Comparison of ENCODE assay signal across 23 cellular contexts in the genomic region with DNA sequence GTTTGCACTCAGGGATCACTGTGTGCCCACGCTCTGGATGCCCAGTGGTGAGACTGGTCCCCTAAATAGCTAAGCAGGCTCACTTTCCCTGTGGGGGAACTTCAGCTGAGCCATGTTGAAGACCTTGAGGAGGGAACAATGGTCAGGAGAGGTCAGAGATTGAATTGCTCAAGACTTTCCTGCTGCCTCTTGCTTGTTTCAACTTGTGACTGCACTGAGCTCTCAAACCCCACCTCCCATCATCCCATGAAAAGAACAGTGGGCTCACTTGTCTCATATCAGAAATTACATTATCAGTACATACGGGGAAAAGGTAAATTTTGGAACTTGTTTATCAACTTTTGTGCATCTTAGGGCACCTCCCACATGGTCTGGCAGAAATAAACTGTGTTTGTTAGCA. TPM values are rescaled to one million over a fixed set of nuclear protein-coding genes. Genes with fewer than 3 reads are reported as not detected.
DNase-seq lines count a peak whose midpoint lies in the region; ATAC-seq, FAIRE-seq and TF ChIP-seq lines count a peak whose summit lies in the region.
"Had no signal": no experiment of that assay in that cellular context is flagged by ENCODE, and none has a peak within 500 bp of the region (broad histone marks: within the 10 kb centered on the region; RNA-seq: fewer than 3 reads in every experiment).

No MANE protein-coding gene starts in this region.

- H3K4me1 ChIP-seq in H1 (replicated peaks in 1 of 4; ENCODE audit: control insufficient read depth in 3 of 4, insufficient read depth in 4 of 4, low read length in 3 of 4): peaks cover 9 to 17% (median 13%) of the 10 kb centered on the region in 4 experiments; a peak in 6 of 7 replicates
- peaks cover 79% of the 10 kb centered on the region for H3K4me1 ChIP-seq in HepG2 (ENCODE audit: insufficient read depth, low read length)
- no peaks in the 10 kb centered on the region for H3K4me1 ChIP-seq in upper lobe of right lung
- no peaks in the 10 kb centered on the region for H3K4me1 ChIP-seq in esophagus muscularis mucosa
- no peaks in the 10 kb centered on the region for H3K4me1 ChIP-seq in naive thymus-derived CD4-positive, alpha-beta T cell (ENCODE audit: control insufficient read depth in 2 of 2, insufficient read depth in 2 of 2, low read length in 2 of 2)

- H3K4me3 ChIP-seq in bronchial epithelial cell (ENCODE audit: low read depth, low read length) (no peak overlapping the region), H1 (ENCODE audit: extremely low read depth in 1 of 4, insufficient read depth in 2 of 4, low read depth in 3 of 4, low read length in 4 of 4) (no peak overlapping the region), HepG2 (replicated peaks in 1 of 3; ENCODE audit: insufficient read depth in 1 of 3, low read depth in 2 of 3, low read length in 3 of 3) (no peak overlapping the region), upper lobe of right lung (no peak overlapping the region), esophagus muscularis mucosa (no peak overlapping the region)
- H3K4me3 ChIP-seq in naive thymus-derived CD4-positive, alpha-beta T cell (ENCODE audit: low read length): no peak overlapping the region

- no peak overlapping the region for H2BK15ac ChIP-seq in H1 (ENCODE audit: low read length)

- H3K27me3 ChIP-seq in bronchial epithelial cell (ENCODE audit: control insufficient read depth, insufficient read depth, low read length) (no peaks in the 10 kb centered on the region), H1 (replicated peaks in 1 of 4; ENCODE audit: control insufficient read depth in 3 of 4, extremely low read depth in 1 of 4, insufficient read depth in 3 of 4, low read length in 3 of 4) (no peaks in the 10 kb centered on the region), HepG2 (ENCODE audit: control insufficient read depth in 1 of 2, insufficient read depth in 2 of 2, low read length in 2 of 2) (no peaks in the 10 kb centered on the region), upper lobe of right lung (no peaks in the 10 kb centered on the region), esophagus muscularis mucosa (no peaks in the 10 kb centered on the region)
- H3K27me3 ChIP-seq in naive thymus-derived CD4-positive, alpha-beta T cell (ENCODE audit: control insufficient read depth in 2 of 2, insufficient read depth in 2 of 2, low read length in 2 of 2): no peaks in the 10 kb centered on the region

- no peak overlapping the region for H3K18ac ChIP-seq in H1 (ENCODE audit: extremely low read depth, low read length)

- in situ Hi-C loops in HepG2 (cut with HindIII; ENCODE audit: extremely low pct_ligation_motif_present, low pct_unique_long_range_greater_than_20kb): no loop called here

- TF ChIP-seq RAD21 in H1 (IDR thresholded peaks at IDR 0.05 in 1 of 2, conservative IDR thresholded peaks at IDR 0.05 in 1 of 2; ENCODE audit: low read depth in 2 of 2, low read length in 2 of 2) (no peak), HepG2 (CRISPR knock-in tag; IDR thresholded peaks at IDR 0.05) (no peak)

- H3K4me2 ChIP-seq in H1 (ENCODE audit: insufficient read depth in 1 of 2, low read depth in 2 of 2, low read length in 2 of 2): no peak overlapping the region
- H3K4me2 ChIP-seq in HepG2 (ENCODE audit: low read depth, low read length): no peak overlapping the region; the same call in 1 of the 2 replicates

- no peak overlapping the region for H4K8ac ChIP-seq in H1 (ENCODE audit: extremely low read depth, insufficient read depth, low read length)

- peaks cover 5 to 17% (median 10%) of the 10 kb centered on the region in 5 donors for H3K27me3 Mint-ChIP-seq in naive thymus-derived CD4-positive, alpha-beta T cell

- H2BK5ac ChIP-seq in H1 (ENCODE audit: low read depth, low read length): no peak overlapping the region

- peaks cover 0 to 13% (median 3%) of the 10 kb centered on the region in 11 donors for H3K9me3 Mint-ChIP-seq in naive thymus-derived CD4-positive, alpha-beta T cell

- H3K36me3 ChIP-seq in bronchial epithelial cell (ENCODE audit: control insufficient read depth, insufficient read depth, low read length): no peaks in the 10 kb centered on the region
- H3K36me3 ChIP-seq in H1 (ENCODE audit: control insufficient read depth in 2 of 4, insufficient read depth in 4 of 4, low read length in 3 of 4): peaks cover 0 to 9% (median 2%) of the 10 kb centered on the region in 4 experiments; a peak in 2 of 8 replicates
- H3K36me3 ChIP-seq in HepG2 (replicated peaks in 1 of 2; ENCODE audit: control insufficient read depth in 1 of 2, insufficient read depth in 2 of 2, low read length in 2 of 2): no peaks in the 10 kb centered on the region
- no peaks in the 10 kb centered on the region for H3K36me3 ChIP-seq in upper lobe of right lung
- H3K36me3 ChIP-seq in esophagus muscularis mucosa: no peaks in the 10 kb centered on the region
- H3K36me3 ChIP-seq in naive thymus-derived CD4-positive, alpha-beta T cell (ENCODE audit: control insufficient read depth in 2 of 3, insufficient read depth in 3 of 3, low read length in 3 of 3): no peaks in the 10 kb centered on the region

- H3K79me1 ChIP-seq in H1 (ENCODE audit: low read depth, low read length): no peaks in the 10 kb centered on the region

- H3K4me1 Mint-ChIP-seq in naive thymus-derived CD4-positive, alpha-beta T cell: no peaks in the 10 kb centered on the region
- H3K4me1 Mint-ChIP-seq: CD4-positive, alpha-beta memory T cell had no signal

- POLR2A ChIA-PET in H1 (lab: Charles Lee; ENCODE audit: partially characterized antibody) (no interaction called here), HepG2 (lab: Yijun Ruan, JAX) (interaction anchor here (0.8 to 3.5 kb wide), 8 partner anchors 9 to 111 kb away, joined by 3 to 49 read pairs (median 6); partner anchors contain the start of gene SERPINA1)
- POLR2A ChIA-PET in naive thymus-derived CD4-positive, alpha-beta T cell (lab: Charles Lee): no interaction called here

- H3K4ac ChIP-seq in H1 (replicated peaks; ENCODE audit: insufficient read length, low read depth, low read length): peak overlapping the region; percentile 88

- no peak overlapping the region for H2AK5ac ChIP-seq in H1 (ENCODE audit: low read depth, low read length)

- FAIRE-seq in bronchial epithelial cell (lab: Jason Lieb, UNC) (no peak), H1 (lab: Jason Lieb, UNC) (no peak), HepG2 (lab: Jason Lieb, UNC) (peak; percentile 61)
- FAIRE-seq: GM12891, GM18507 had no signal

- H3K27ac ChIP-seq in H1 (ENCODE audit: low read depth, low read length) (no peak overlapping the region), HepG2 (ENCODE audit: extremely low read length, insufficient read depth, low read length) (no peak overlapping the region), upper lobe of right lung (no peak overlapping the region), esophagus muscularis mucosa (replicated peaks in 1 of 4) (no peak overlapping the region)
- no peak overlapping the region for H3K27ac ChIP-seq in naive thymus-derived CD4-positive, alpha-beta T cell (ENCODE audit: low read depth, low read length)

- H2BK12ac ChIP-seq in H1 (ENCODE audit: low read depth, low read length): no peak overlapping the region

- H3K23me2 ChIP-seq in H1 (ENCODE audit: low read depth, low read length): no peaks in the 10 kb centered on the region

- H3K36me3 Mint-ChIP-seq in naive thymus-derived CD4-positive, alpha-beta T cell: no peaks in the 10 kb centered on the region

- no peak overlapping the region for H3K9ac ChIP-seq in H1 (replicated peaks in 1 of 4; ENCODE audit: extremely low read depth in 1 of 4, low read depth in 3 of 4, low read length in 3 of 4)
- H3K9ac ChIP-seq in HepG2 (ENCODE audit: insufficient read depth, low read depth, low read length): no peak overlapping the region

- no peak overlapping the region for H2AFZ ChIP-seq in H1 (ENCODE audit: low read length)
- H2AFZ ChIP-seq in HepG2 (ENCODE audit: low read length): no peak overlapping the region

- no peak overlapping the region for H3K14ac ChIP-seq in H1 (ENCODE audit: insufficient read length)

- TF ChIP-seq POLR2A in H1 (IDR thresholded peaks at IDR 0.05; ENCODE audit: control extremely low read depth in 1 of 2, low read depth in 2 of 2, low read length in 2 of 2) (no peak), HepG2 (IDR thresholded peaks at IDR 0.05; ENCODE audit: insufficient read depth in 1 of 2, low read depth in 2 of 2, low read length in 2 of 2) (no peak), esophagus muscularis mucosa (IDR thresholded peaks at IDR 0.05; ENCODE audit: low read depth) (no peak)

- no peak overlapping the region for H3K27ac Mint-ChIP-seq in naive thymus-derived CD4-positive, alpha-beta T cell
- H3K27ac Mint-ChIP-seq: CD4-positive, alpha-beta memory T cell had no signal

- H2BK20ac ChIP-seq in H1 (ENCODE audit: low read length): no peak overlapping the region

- H3K4me3 Mint-ChIP-seq in naive thymus-derived CD4-positive, alpha-beta T cell: no peak overlapping the region
- H3K4me3 Mint-ChIP-seq: CD4-positive, alpha-beta memory T cell had no signal

- H3K79me2 ChIP-seq in H1 (ENCODE audit: control insufficient read depth in 1 of 2, insufficient read depth in 2 of 2, low read length in 2 of 2): no peaks in the 10 kb centered on the region
- no peaks in the 10 kb centered on the region for H3K79me2 ChIP-seq in HepG2 (ENCODE audit: insufficient read depth, low read length)

- no peak overlapping the region for H2BK120ac ChIP-seq in H1 (replicated peaks; ENCODE audit: low read depth, low read length)

- no peak overlapping the region for H4K5ac ChIP-seq in H1 (ENCODE audit: insufficient read length, low read depth, low read length)

- CTCF ChIA-PET in H1 (lab: Charles Lee; ENCODE audit: partially characterized antibody) (interaction anchor here (1.7 kb wide), 1 partner anchor 10 kb away, joined by 3 read pairs; no protein-coding TSS in a partner anchor), HepG2 (lab: Yijun Ruan, JAX; ENCODE audit: low intra/inter-chr PET ratio, low total read pairs) (no interaction called here)
- CTCF ChIA-PET in naive thymus-derived CD4-positive, alpha-beta T cell (lab: Charles Lee): no interaction called here

- BruUV-seq in HepG2 (replicated peaks; lab: Mats Ljungman, UMichigan): no TSS peak

- WGBS in H1 (ENCODE audit: extremely low coverage in 1 of 2, insufficient coverage in 1 of 2, insufficient read length in 1 of 2, insufficient replicate concordance in 2 of 2, low coverage in 1 of 2, low lambda C conversion rate in 2 of 2, missing lambda C conversion rate in 1 of 2), 2 experiments: 92% methylated on average over 2 of the region's 2 CpGs; no CpG with 5 or more reads in 1 of the 2 experiments
- 45% methylated on average over 2 of the region's 2 CpGs for WGBS in HepG2 (ENCODE audit: low lambda C conversion rate)
- WGBS in esophagus muscularis mucosa: 69% methylated on average over 2 of the region's 2 CpGs

- H3K9me3 ChIP-seq in H1 (ENCODE audit: insufficient read depth in 2 of 2, low read depth in 1 of 2, low read length in 1 of 2): peaks cover 9% of the 10 kb centered on the region in 2 experiments; a peak in 3 of 4 replicates
- no peaks in the 10 kb centered on the region for H3K9me3 ChIP-seq in HepG2 (ENCODE audit: low read length)
- peaks cover 6% of the 10 kb centered on the region for H3K9me3 ChIP-seq in upper lobe of right lung
- peaks cover 0 to 20% (median 3%) of the 10 kb centered on the region in 4 donors for H3K9me3 ChIP-seq in esophagus muscularis mucosa
- H3K9me3 ChIP-seq in naive thymus-derived CD4-positive, alpha-beta T cell (ENCODE audit: control insufficient read depth in 2 of 3, low read length in 3 of 3): peaks cover 0 to 6% (median 0%) of the 10 kb centered on the region in 3 experiments

- TF ChIP-seq EP300 in H1 (IDR thresholded peaks at IDR 0.05; ENCODE audit: borderline replicate concordance in 1 of 2, low read depth in 2 of 2, low read length in 2 of 2): no peak
- TF ChIP-seq EP300 in HepG2 (IDR thresholded peaks at IDR 0.05; ENCODE audit: low read depth in 2 of 2, low read length in 2 of 2): peak in 1 of 2 experiments; percentile 62; a peak in 1 of 4 replicates
- no peak for TF ChIP-seq EP300 in HepG2 (CRISPR knock-in tag; IDR thresholded peaks at IDR 0.05; ENCODE audit: borderline replicate concordance)
- TF ChIP-seq EP300 in esophagus muscularis mucosa (IDR thresholded peaks at IDR 0.05): no peak

- peak; percentile 29 for DNase-seq in bronchial epithelial cell (ENCODE audit: low read depth)
- no peak for DNase-seq in H1 (ENCODE audit: low read depth in 1 of 2, low spot score in 2 of 2)
- DNase-seq in HepG2 (ENCODE audit: low spot score): peak; percentile 70
- no peak for DNase-seq in upper lobe of right lung
- no peak for DNase-seq in esophagus muscularis mucosa (ENCODE audit: extremely low spot score)
- DNase-seq in naive thymus-derived CD4-positive, alpha-beta T cell: no peak
- DNase-seq: C1 segment of cervical spinal cord; Calu3; CD4-positive, alpha-beta memory T cell; COR-L47; DMS53; DMS79 treated with DMSO at 0.1 percent for 48 hours; GF-D8; GOT3; H7; HCEC 1CT had no signal

- TF ChIP-seq CTCF in bronchial epithelial cell (IDR thresholded peaks at IDR 0.05; ENCODE audit: insufficient read depth, low read length, severe bottlenecking): no peak
- no peak for TF ChIP-seq CTCF in H1 (IDR thresholded peaks at IDR 0.05; ENCODE audit: control extremely low read depth in 1 of 3, insufficient read depth in 1 of 3, low read depth in 1 of 3, low read length in 3 of 3)
- no peak for TF ChIP-seq CTCF in HepG2 (CRISPR knock-in tag; IDR thresholded peaks at IDR 0.05)
- TF ChIP-seq CTCF in upper lobe of right lung (IDR thresholded peaks at IDR 0.05): no peak
- TF ChIP-seq CTCF in esophagus muscularis mucosa (IDR thresholded peaks at IDR 0.05): no peak

- ATAC-seq in HepG2: peak; percentile 28; the same call in 2 of the 3 replicates
- ATAC-seq in upper lobe of right lung: peak; percentile 34
- no peak for ATAC-seq in naive thymus-derived CD4-positive, alpha-beta T cell

- intact Hi-C loops in HepG2 (cut with micrococcal nuclease; ENCODE audit: unreplicated experiment): no loop called here
- intact Hi-C loops in upper lobe of right lung (cut with DNase I): no loop called here
- intact Hi-C loops in esophagus muscularis mucosa (cut with DNase I): no loop called here
- intact Hi-C loops in naive thymus-derived CD4-positive, alpha-beta T cell (cut with micrococcal nuclease): no loop called here

- H4K20me1 ChIP-seq in H1 (replicated peaks in 1 of 2; ENCODE audit: control insufficient read depth in 1 of 2, insufficient read depth in 2 of 2, low read length in 2 of 2) (no peaks in the 10 kb centered on the region), HepG2 (ENCODE audit: insufficient read depth, low read length) (no peaks in the 10 kb centered on the region)

- H3K23ac ChIP-seq in H1 (ENCODE audit: insufficient read length): no peak overlapping the region

- no peak overlapping the region for H4K91ac ChIP-seq in H1 (replicated peaks; ENCODE audit: insufficient read length, low read length)

- H3K56ac ChIP-seq in H1 (replicated peaks; ENCODE audit: insufficient read length, low read depth, low read length): no peak overlapping the region

RNA-seq across cellular contexts. Expression of gene SERPINA1, which starts 14.9 kb away (rescaled TPM):
- total RNA-seq in bronchial epithelial cell (0.26 and 0.51 TPM in 2 replicates), HepG2 (2016; rRNA removed; fragmentation: Illumina TruSeq; extraction: Trizol) (2,013 and 3,266 TPM in 2 replicates), upper lobe of right lung (1,017 TPM), esophagus muscularis mucosa (10 to 100 TPM in 1 of 4 donors, 1 to 10 TPM in 3; 1.7 to 20.2 (median 2.2) TPM)
- not detected in 2 replicates for total RNA-seq in H1 (2021; fragmentation: NEBNext Ultra II Directional; extraction: Animal tissue kit (Norgen Biotek cat#: 25700))
- polyA plus RNA-seq in H1 (2011; rRNA removed) (0.06 and 0.08 TPM in 2 replicates), HepG2 (2011; rRNA removed) (11,015 and 14,177 TPM in 2 replicates)
- 0.70 TPM for polyA plus RNA-seq in H1 (2011; cell fraction: cytosol; rRNA removed)
- polyA plus RNA-seq in H1 (2011; cell fraction: nucleus; rRNA removed): not detected
- 0.15 to 0.18 TPM (median 0.16 TPM) in 3 of 4 replicates, not detected in the other for polyA plus RNA-seq in H1 (2012, experiment 1 of 2)
- polyA plus RNA-seq in H1 (2012, experiment 2 of 2): 0.22 TPM
- 0.08 TPM for polyA plus RNA-seq in H1 (2013, experiment 1 of 2)
- 0.11 TPM for polyA plus RNA-seq in H1 (2013, experiment 2 of 2)
- polyA minus RNA-seq in H1 (2011; rRNA and poly(A)+ RNA removed): 0.95 TPM in 1 of 2 replicates, not detected in the other
- polyA minus RNA-seq in H1 (2011; cell fraction: cytosol; rRNA and poly(A)+ RNA removed): not detected
- polyA minus RNA-seq in H1 (2011; cell fraction: nucleus; rRNA and poly(A)+ RNA removed): not detected
- 1,032 and 1,133 TPM in 2 replicates for total RNA-seq in HepG2 (2016; cell fraction: cytosol; rRNA removed; fragmentation: Illumina TruSeq; extraction: Trizol; ENCODE audit: low read depth)
- 1,778 and 3,168 TPM in 2 replicates for total RNA-seq in HepG2 (2016; cell fraction: insoluble cytoplasmic fraction; rRNA removed; fragmentation: Illumina TruSeq; extraction: Trizol)
- 2,429 and 2,540 TPM in 2 replicates for total RNA-seq in HepG2 (2016; cell fraction: membrane; rRNA removed; fragmentation: Illumina TruSeq; extraction: Trizol)
- total RNA-seq in HepG2 (2016; cell fraction: nucleus; rRNA removed; fragmentation: Illumina TruSeq; extraction: Trizol): 3,105 and 3,600 TPM in 2 replicates
- polyA plus RNA-seq in HepG2 (2011; cell fraction: cytosol; rRNA removed): 9,533 and 11,655 TPM in 2 replicates
- polyA plus RNA-seq in HepG2 (2011; cell fraction: nucleus; rRNA removed): 2,313 and 3,208 TPM in 2 replicates
- polyA plus RNA-seq in HepG2 (2012): 7,481 and 10,843 TPM in 2 replicates
- 4,767 and 4,962 TPM in 2 replicates for polyA plus RNA-seq in HepG2 (2016; cell fraction: cytosol; fragmentation: Illumina TruSeq; extraction: Trizol; ENCODE audit: low read depth)
- polyA plus RNA-seq in HepG2 (2016; cell fraction: insoluble cytoplasmic fraction; fragmentation: Illumina TruSeq; extraction: Trizol; ENCODE audit: low read depth): 4,118 and 4,730 TPM in 2 replicates
- polyA plus RNA-seq in HepG2 (2016; cell fraction: membrane; fragmentation: Illumina TruSeq; extraction: Trizol; ENCODE audit: low read depth): 6,083 and 6,679 TPM in 2 replicates
- polyA plus RNA-seq in HepG2 (2016; cell fraction: nucleus; fragmentation: Illumina TruSeq; extraction: Trizol; ENCODE audit: insufficient read depth, low read depth): 8,870 and 9,648 TPM in 2 replicates
- 7.6 and 11,192 TPM in 2 replicates for polyA minus RNA-seq in HepG2 (2011; rRNA and poly(A)+ RNA removed; ENCODE audit: low replicate concordance)
- 3,443 and 4,995 TPM in 2 replicates for polyA minus RNA-seq in HepG2 (2011; cell fraction: cytosol; rRNA and poly(A)+ RNA removed)
- polyA minus RNA-seq in HepG2 (2011; cell fraction: nucleus; rRNA and poly(A)+ RNA removed): 1,177 and 2,207 TPM in 2 replicates
- 100 to 1,000 TPM in 1 of 5 experiments, 10 to 100 TPM in 1, under 1 TPM in 3; 0.44 to 300 (median 0.68) TPM for total RNA-seq in naive thymus-derived CD4-positive, alpha-beta T cell
- under 1 TPM; 0.59 to 0.80 TPM for polyA plus RNA-seq in naive thymus-derived CD4-positive, alpha-beta T cell
- total RNA-seq: A673, G401, H7 had no signal
- polyA plus RNA-seq: CD4-positive, alpha-beta memory T cell had no signal

RNA-seq across cellular contexts. Expression of gene SERPINA2, which starts 36.8 kb away (rescaled TPM):
- total RNA-seq in bronchial epithelial cell (not detected in 2 replicates), HepG2 (2016; rRNA removed; fragmentation: Illumina TruSeq; extraction: Trizol) (0.24 TPM in 1 of 2 replicates, not detected in the other), upper lobe of right lung (not detected), esophagus muscularis mucosa (not detected)
- total RNA-seq in H1 (2021; fragmentation: NEBNext Ultra II Directional; extraction: Animal tissue kit (Norgen Biotek cat#: 25700)): not detected in 2 replicates
- polyA plus RNA-seq in H1 (2011; rRNA removed) (not detected in 2 replicates), HepG2 (2011; rRNA removed) (0.08 TPM in 1 of 2 replicates, not detected in the other)
- not detected for polyA plus RNA-seq in H1 (2011; cell fraction: cytosol; rRNA removed)
- not detected for polyA plus RNA-seq in H1 (2011; cell fraction: nucleus; rRNA removed)
- not detected in 4 replicates for polyA plus RNA-seq in H1 (2012, experiment 1 of 2)
- not detected for polyA plus RNA-seq in H1 (2012, experiment 2 of 2)
- polyA plus RNA-seq in H1 (2013, experiment 1 of 2): not detected
- polyA plus RNA-seq in H1 (2013, experiment 2 of 2): not detected
- polyA minus RNA-seq in H1 (2011; rRNA and poly(A)+ RNA removed): not detected in 2 replicates
- not detected for polyA minus RNA-seq in H1 (2011; cell fraction: cytosol; rRNA and poly(A)+ RNA removed)
- polyA minus RNA-seq in H1 (2011; cell fraction: nucleus; rRNA and poly(A)+ RNA removed): not detected
- not detected in 2 replicates for total RNA-seq in HepG2 (2016; cell fraction: cytosol; rRNA removed; fragmentation: Illumina TruSeq; extraction: Trizol; ENCODE audit: low read depth)
- total RNA-seq in HepG2 (2016; cell fraction: insoluble cytoplasmic fraction; rRNA removed; fragmentation: Illumina TruSeq; extraction: Trizol): 0.21 TPM in 1 of 2 replicates, not detected in the other
- not detected in 2 replicates for total RNA-seq in HepG2 (2016; cell fraction: membrane; rRNA removed; fragmentation: Illumina TruSeq; extraction: Trizol)
- total RNA-seq in HepG2 (2016; cell fraction: nucleus; rRNA removed; fragmentation: Illumina TruSeq; extraction: Trizol): not detected in 2 replicates
- not detected in 2 replicates for polyA plus RNA-seq in HepG2 (2011; cell fraction: cytosol; rRNA removed)
- polyA plus RNA-seq in HepG2 (2011; cell fraction: nucleus; rRNA removed): 0.81 and 0.84 TPM in 2 replicates
- 0.17 TPM in 1 of 2 replicates, not detected in the other for polyA plus RNA-seq in HepG2 (2012)
- not detected in 2 replicates for polyA plus RNA-seq in HepG2 (2016; cell fraction: cytosol; fragmentation: Illumina TruSeq; extraction: Trizol; ENCODE audit: low read depth)
- not detected in 2 replicates for polyA plus RNA-seq in HepG2 (2016; cell fraction: insoluble cytoplasmic fraction; fragmentation: Illumina TruSeq; extraction: Trizol; ENCODE audit: low read depth)
- 0.21 TPM in 1 of 2 replicates, not detected in the other for polyA plus RNA-seq in HepG2 (2016; cell fraction: membrane; fragmentation: Illumina TruSeq; extraction: Trizol; ENCODE audit: low read depth)
- not detected in 2 replicates for polyA plus RNA-seq in HepG2 (2016; cell fraction: nucleus; fragmentation: Illumina TruSeq; extraction: Trizol; ENCODE audit: insufficient read depth, low read depth)
- not detected in 2 replicates for polyA minus RNA-seq in HepG2 (2011; rRNA and poly(A)+ RNA removed; ENCODE audit: low replicate concordance)
- polyA minus RNA-seq in HepG2 (2011; cell fraction: cytosol; rRNA and poly(A)+ RNA removed): not detected in 2 replicates
- polyA minus RNA-seq in HepG2 (2011; cell fraction: nucleus; rRNA and poly(A)+ RNA removed): 0.87 and 1.4 TPM in 2 replicates
- not detected for total RNA-seq in naive thymus-derived CD4-positive, alpha-beta T cell
- polyA plus RNA-seq in naive thymus-derived CD4-positive, alpha-beta T cell: not detected
- total RNA-seq: A172; A673; Calu3; CD4-positive, alpha-beta memory T cell; Daoy; G401; H7 had no signal
- polyA plus RNA-seq: BJ; CD4-positive, alpha-beta memory T cell had no signal

RNA-seq across cellular contexts. Expression of gene SERPINA11, which starts 49.3 kb away (rescaled TPM):
- total RNA-seq in bronchial epithelial cell: not detected in 2 replicates
- total RNA-seq in H1 (2021; fragmentation: NEBNext Ultra II Directional; extraction: Animal tissue kit (Norgen Biotek cat#: 25700)): 0.39 and 0.65 TPM in 2 replicates
- polyA plus RNA-seq in H1 (2011; rRNA removed): 0.24 and 0.36 TPM in 2 replicates
- 0.27 TPM for polyA plus RNA-seq in H1 (2011; cell fraction: cytosol; rRNA removed)
- polyA plus RNA-seq in H1 (2011; cell fraction: nucleus; rRNA removed): 0.17 TPM
- polyA plus RNA-seq in H1 (2012, experiment 1 of 2): 0.11 to 0.36 TPM (median 0.32 TPM) in 3 of 4 replicates, not detected in the other
- 0.34 TPM for polyA plus RNA-seq in H1 (2012, experiment 2 of 2)
- polyA plus RNA-seq in H1 (2013, experiment 1 of 2): 1.2 TPM
- 1.2 TPM for polyA plus RNA-seq in H1 (2013, experiment 2 of 2)
- 0.15 TPM in 1 of 2 replicates, not detected in the other for polyA minus RNA-seq in H1 (2011; rRNA and poly(A)+ RNA removed)
- polyA minus RNA-seq in H1 (2011; cell fraction: cytosol; rRNA and poly(A)+ RNA removed): not detected
- not detected for polyA minus RNA-seq in H1 (2011; cell fraction: nucleus; rRNA and poly(A)+ RNA removed)
- total RNA-seq in HepG2 (2016; rRNA removed; fragmentation: Illumina TruSeq; extraction: Trizol): 9.8 and 21.2 TPM in 2 replicates
- 4.9 TPM in 2 replicates for total RNA-seq in HepG2 (2016; cell fraction: cytosol; rRNA removed; fragmentation: Illumina TruSeq; extraction: Trizol; ENCODE audit: low read depth)
- total RNA-seq in HepG2 (2016; cell fraction: insoluble cytoplasmic fraction; rRNA removed; fragmentation: Illumina TruSeq; extraction: Trizol): 7.7 and 19.9 TPM in 2 replicates
- 6.8 and 7.2 TPM in 2 replicates for total RNA-seq in HepG2 (2016; cell fraction: membrane; rRNA removed; fragmentation: Illumina TruSeq; extraction: Trizol)
- 17.5 and 21.4 TPM in 2 replicates for total RNA-seq in HepG2 (2016; cell fraction: nucleus; rRNA removed; fragmentation: Illumina TruSeq; extraction: Trizol)
- 131 and 142 TPM in 2 replicates for polyA plus RNA-seq in HepG2 (2011; rRNA removed)
- polyA plus RNA-seq in HepG2 (2011; cell fraction: cytosol; rRNA removed): 228 and 231 TPM in 2 replicates
- polyA plus RNA-seq in HepG2 (2011; cell fraction: nucleus; rRNA removed): 105 and 121 TPM in 2 replicates
- 284 and 307 TPM in 2 replicates for polyA plus RNA-seq in HepG2 (2012)
- 9.3 and 10.7 TPM in 2 replicates for polyA plus RNA-seq in HepG2 (2016; cell fraction: cytosol; fragmentation: Illumina TruSeq; extraction: Trizol; ENCODE audit: low read depth)
- polyA plus RNA-seq in HepG2 (2016; cell fraction: insoluble cytoplasmic fraction; fragmentation: Illumina TruSeq; extraction: Trizol; ENCODE audit: low read depth): 10.5 and 15.9 TPM in 2 replicates
- polyA plus RNA-seq in HepG2 (2016; cell fraction: membrane; fragmentation: Illumina TruSeq; extraction: Trizol; ENCODE audit: low read depth): 8.6 and 9.0 TPM in 2 replicates
- polyA plus RNA-seq in HepG2 (2016; cell fraction: nucleus; fragmentation: Illumina TruSeq; extraction: Trizol; ENCODE audit: insufficient read depth, low read depth): 40.1 and 45.5 TPM in 2 replicates
- 88.7 TPM in 1 of 2 replicates, not detected in the other for polyA minus RNA-seq in HepG2 (2011; rRNA and poly(A)+ RNA removed; ENCODE audit: low replicate concordance)
- polyA minus RNA-seq in HepG2 (2011; cell fraction: cytosol; rRNA and poly(A)+ RNA removed): 75.9 and 114 TPM in 2 replicates
- 62.1 and 71.2 TPM in 2 replicates for polyA minus RNA-seq in HepG2 (2011; cell fraction: nucleus; rRNA and poly(A)+ RNA removed)
- not detected for total RNA-seq in upper lobe of right lung
- total RNA-seq in esophagus muscularis mucosa: not detected
- total RNA-seq in naive thymus-derived CD4-positive, alpha-beta T cell: not detected
- polyA plus RNA-seq in naive thymus-derived CD4-positive, alpha-beta T cell: not detected
- total RNA-seq: A172; A673; Calu3; CD4-positive, alpha-beta memory T cell; Daoy; G401 had no signal
- polyA plus RNA-seq: BJ; CD4-positive, alpha-beta memory T cell had no signal

Comparison
In these comparisons a context has a peak if more than half of its experiments do, and no peak if none do; other contexts are left out.
1. DNase-seq: peak in bronchial epithelial cell (single experiment) and HepG2 (single experiment); none in H1 (0 of 2), upper lobe of right lung (single experiment), esophagus muscularis mucosa (single experiment) and naive thymus-derived CD4-positive, alpha-beta T cell (0 of 9).